21 cellular contexts compared by ENCODE assay signal in genomic region chr10:110162749-110163148, GRCh38. TPM values are rescaled to one million over a fixed set of nuclear protein-coding genes. Genes with fewer than 3 reads are reported as not detected.
DNase-seq lines count a peak whose midpoint lies in the region; ATAC-seq and TF ChIP-seq lines count a peak whose summit lies in the region.
"Had no signal": no experiment of that assay in that cellular context is flagged by ENCODE, and none has a peak within 500 bp of the region (broad histone marks: within the 10 kb centered on the region; RNA-seq: fewer than 3 reads in every experiment).

No MANE protein-coding gene starts in this region.

- no peak overlapping the region for H2AFZ ChIP-seq in H9 (ENCODE audit: low read length)

- no peak overlapping the region for H4K91ac ChIP-seq in H9 (ENCODE audit: insufficient read length, low read depth, low read length)

- no peak overlapping the region for H2AK5ac ChIP-seq in H9 (ENCODE audit: insufficient read length, low read length)

- H4K20me1 ChIP-seq in BLaER1 treated with 17β-estradiol and CSF1 and Interleukin-3, amounts not matched to agents 10 nM and 100 nM: peaks cover 0 to 15% (median 4%) of the 10 kb centered on the region in 11 experiments; a peak in 14 of 22 replicates
- H4K20me1 ChIP-seq in H9 (ENCODE audit: control insufficient read depth, insufficient read depth, insufficient read length): peaks cover 2% of the 10 kb centered on the region

- no peak overlapping the region for H2BK15ac ChIP-seq in H9 (ENCODE audit: low read depth, low read length)

- no peak overlapping the region for H2BK20ac ChIP-seq in H9 (ENCODE audit: low read depth, low read length, poor library complexity, severe bottlenecking)

- TF ChIP-seq CTCF in H9 (conservative IDR thresholded peaks at IDR 0.05) (peak; percentile 36; the same call in 2 of the 3 replicates), RWPE2 (IDR thresholded peaks at IDR 0.05; ENCODE audit: poor library complexity, severe bottlenecking) (peak; percentile 9), tibial nerve (IDR thresholded peaks at IDR 0.05) (no peak)

- H3K56ac ChIP-seq in H9 (ENCODE audit: insufficient read length, low read depth, low read length): no peak overlapping the region

- TF ChIP-seq EP300 in tibial nerve (IDR thresholded peaks at IDR 0.05): no peak

- no peak overlapping the region for H3K4ac ChIP-seq in H9 (ENCODE audit: low read depth, low read length)

- H3K14ac ChIP-seq in H9 (ENCODE audit: insufficient read depth, low read length): no peak overlapping the region

- no peak overlapping the region for H2BK120ac ChIP-seq in H9 (ENCODE audit: low read depth, low read length, poor library complexity, severe bottlenecking)

- DNase-seq in H9 (peak; percentile 36), RWPE2 (ENCODE audit: low spot score) (no peak), left colon (peak; percentile 31 to 69), tibial nerve (ENCODE audit: low spot score in 2 of 2) (no peak), globus pallidus (ENCODE audit: low spot score) (no peak)
- no peak for DNase-seq in stimulated activated CD4-positive, alpha-beta T cell treated with anti-CD3 and anti-CD28 coated beads, Interleukin-1b, Interleukin-23, amount 100 ng/mL, for 48 hours
- DNase-seq in effector CD8-positive, alpha-beta T cell (lab: John Stamatoyannopoulos, UW): no peak
- DNase-seq: activated CD4-positive, alpha-beta T cell treated with anti-CD3 and anti-CD28 coated beads for 36 hours; activated naive CD8-positive, alpha-beta T cell treated with anti-CD3 and anti-CD28 coated beads, Interleukin-2, amount 50 U/mL, for 24 hours; activated T-cell treated with anti-CD3 and anti-CD28 coated beads, Interleukin-2, amount 50 U/mL, for 1 hour; foreskin melanocyte; GOT3; NCI-H510A; nephron progenitor cell; right cardiac atrium; stimulated activated CD4-positive, alpha-beta T cell treated with anti-CD3 and anti-CD28 coated beads, Interleukin-4, amount 100 ng/mL, for 4 hours; T-helper 17 cell had no signal

- H2BK5ac ChIP-seq in H9 (ENCODE audit: insufficient read length, low read length): no peak overlapping the region

- H4K8ac ChIP-seq in H9 (replicated peaks; ENCODE audit: insufficient read length, low read depth, low read length): no peak overlapping the region

- peaks cover 12 to 29% (median 15%) of the 10 kb centered on the region in 10 experiments for H3K4me1 ChIP-seq in BLaER1 treated with 17β-estradiol and CSF1 and Interleukin-3, amounts not matched to agents 10 nM and 100 nM
- peaks cover 2% of the 10 kb centered on the region; the same call in 1 of the 2 replicates for H3K4me1 ChIP-seq in H9 (ENCODE audit: insufficient read depth, low read length)
- no peaks in the 10 kb centered on the region for H3K4me1 ChIP-seq in RWPE2 (ENCODE audit: insufficient read depth, poor library complexity, severe bottlenecking)
- H3K4me1 ChIP-seq in tibial nerve: peaks cover 0 to 3% (median 0%) of the 10 kb centered on the region in 4 donors

- H3K27ac Mint-ChIP-seq in H9: no peak overlapping the region; a peak in 1 of 7 replicates
- H3K27ac Mint-ChIP-seq: activated CD4-positive, alpha-beta T cell treated with anti-CD3 and anti-CD28 coated beads for 36 hours; activated naive CD8-positive, alpha-beta T cell treated with anti-CD3 and anti-CD28 coated beads, Interleukin-2, amount 50 U/mL, for 24 hours; IgD-negative memory B cell; nephron progenitor cell; T-helper 17 cell; type B pancreatic cell had no signal

- H3K9me3 ChIP-seq in BLaER1 treated with 17β-estradiol and CSF1 and Interleukin-3, amounts not matched to agents 10 nM and 100 nM (replicated peaks in 1 of 11): peaks cover 0 to 5% (median 0%) of the 10 kb centered on the region in 11 experiments; a peak in 1 of 22 replicates
- H3K9me3 ChIP-seq in H9 (ENCODE audit: control insufficient read depth, low read depth, low read length): no peaks in the 10 kb centered on the region
- H3K9me3 ChIP-seq in RWPE2 (ENCODE audit: severe bottlenecking): no peaks in the 10 kb centered on the region
- H3K9me3 ChIP-seq in tibial nerve: no peaks in the 10 kb centered on the region
- H3K9me3 ChIP-seq: Peyer's patch had no signal

- H3K23ac ChIP-seq in H9 (ENCODE audit: insufficient read length, low read depth, low read length): no peak overlapping the region

- H3K23me2 ChIP-seq in H9 (ENCODE audit: insufficient read length, low read depth, low read length, poor library complexity, severe bottlenecking): no peaks in the 10 kb centered on the region

- peaks cover 24 to 32% of the 10 kb centered on the region in 2 experiments for H3K4me1 Mint-ChIP-seq in H9
- H3K4me1 Mint-ChIP-seq: IgD-negative memory B cell had no signal

- peaks cover 0 to 5% of the 10 kb centered on the region in 2 experiments; a peak in 2 of 5 replicates for H3K9me3 Mint-ChIP-seq in H9
- H3K9me3 Mint-ChIP-seq: activated naive CD8-positive, alpha-beta T cell treated with anti-CD3 and anti-CD28 coated beads, Interleukin-2, amount 50 U/mL, for 24 hours; nephron progenitor cell; type B pancreatic cell had no signal

- H3T11ph ChIP-seq in H9 (ENCODE audit: low read length): no peak overlapping the region

- H3K79me2 ChIP-seq in H9 (ENCODE audit: insufficient read depth, low read length): no peaks in the 10 kb centered on the region

- no peaks in the 10 kb centered on the region for H3K36me3 ChIP-seq in BLaER1 treated with 17β-estradiol and CSF1 and Interleukin-3, amounts not matched to agents 10 nM and 100 nM
- H3K36me3 ChIP-seq in RWPE2 (ENCODE audit: low read depth): no peaks in the 10 kb centered on the region
- H3K36me3 ChIP-seq in tibial nerve: no peaks in the 10 kb centered on the region
- H3K36me3 ChIP-seq: Peyer's patch had no signal

- intact Hi-C loops in left colon (cut with DNase I, micrococcal nuclease): no loop called here

- H3K4me3 Mint-ChIP-seq in H9: no peak overlapping the region
- H3K4me3 Mint-ChIP-seq: activated CD4-positive, alpha-beta T cell treated with anti-CD3 and anti-CD28 coated beads for 36 hours; activated naive CD8-positive, alpha-beta T cell treated with anti-CD3 and anti-CD28 coated beads, Interleukin-2, amount 50 U/mL, for 24 hours; IgD-negative memory B cell; nephron progenitor cell; T-helper 17 cell; type B pancreatic cell had no signal

- no peak overlapping the region for H3K27ac ChIP-seq in BLaER1 treated with 17β-estradiol and CSF1 and Interleukin-3, amounts not matched to agents 10 nM and 100 nM
- H3K27ac ChIP-seq in H9 (ENCODE audit: insufficient read length, low read depth, low read length) (no peak overlapping the region), RWPE2 (ENCODE audit: poor library complexity, severe bottlenecking) (no peak overlapping the region), tibial nerve (no peak overlapping the region)
- H3K27ac ChIP-seq: Peyer's patch had no signal

- H3K79me1 ChIP-seq in H9 (ENCODE audit: insufficient read depth, low read depth, low read length, poor library complexity, severe bottlenecking): no peaks in the 10 kb centered on the region

- no peak overlapping the region for H4K5ac ChIP-seq in H9 (ENCODE audit: insufficient read length, low read depth, low read length)

- no peak overlapping the region for H3K4me3 ChIP-seq in BLaER1 treated with 17β-estradiol and CSF1 and Interleukin-3, amounts not matched to agents 10 nM and 100 nM
- no peak overlapping the region for H3K4me3 ChIP-seq in RWPE2 (ENCODE audit: severe bottlenecking)
- H3K4me3 ChIP-seq in tibial nerve: no peak overlapping the region
- H3K4me3 ChIP-seq: Peyer's patch had no signal

- H3K9ac ChIP-seq in BLaER1 treated with 17β-estradiol and CSF1 and Interleukin-3, amounts not matched to agents 10 nM and 100 nM: no peak overlapping the region
- H3K9ac ChIP-seq in H9 (ENCODE audit: extremely low read depth, insufficient read length, low read length): no peak overlapping the region

- H3K4me2 ChIP-seq in BLaER1 treated with 17β-estradiol and CSF1 and Interleukin-3, amounts not matched to agents 10 nM and 100 nM: peak overlapping the region; percentile 32 to 86 (median 62)
- no peak overlapping the region for H3K4me2 ChIP-seq in H9 (ENCODE audit: insufficient read depth, insufficient read length, low read length)

- no peak overlapping the region for H2BK12ac ChIP-seq in H9 (ENCODE audit: insufficient read length, low read depth, low read length)

- no peak for TF ChIP-seq POLR2A in tibial nerve (IDR thresholded peaks at IDR 0.05)

- ATAC-seq in RWPE2 (ENCODE audit: low read depth) (no peak), left colon (peak; percentile 81)
- ATAC-seq: activated CD4-positive, alpha-beta T cell treated with anti-CD3 and anti-CD28 coated beads for 36 hours; activated naive CD8-positive, alpha-beta T cell treated with anti-CD3 and anti-CD28 coated beads, Interleukin-2, amount 50 U/mL, for 24 hours; right cardiac atrium; T-helper 17 cell had no signal

- WGBS in H9 (ENCODE audit: extremely low coverage, insufficient read length, low lambda C conversion rate): no CpG with 5 or more reads among the region's 6 CpGs
- WGBS in tibial nerve, 2 donors: 41 to 43% methylated on average over 6 of the region's 6 CpGs

- peaks cover 99% of the 10 kb centered on the region for H3K27me3 Mint-ChIP-seq in H9 (ENCODE audit: low read depth)

- peaks cover 38 to 73% (median 52%) of the 10 kb centered on the region in 11 experiments for H3K27me3 ChIP-seq in BLaER1 treated with 17β-estradiol and CSF1 and Interleukin-3, amounts not matched to agents 10 nM and 100 nM
- H3K27me3 ChIP-seq in H9 (ENCODE audit: insufficient read depth, low read length): peaks cover 38% of the 10 kb centered on the region
- H3K27me3 ChIP-seq in RWPE2 (ENCODE audit: insufficient read depth, poor library complexity, severe bottlenecking): no peaks in the 10 kb centered on the region
- peaks cover 0 to 33% of the 10 kb centered on the region in 2 donors for H3K27me3 ChIP-seq in tibial nerve
- H3K27me3 ChIP-seq: Peyer's patch had no signal

- H3K18ac ChIP-seq in H9 (ENCODE audit: insufficient read length, low read depth, low read length): no peak overlapping the region

- H3K36me3 Mint-ChIP-seq in H9 (ENCODE audit: insufficient read depth in 1 of 3, low read depth in 3 of 3): no peaks in the 10 kb centered on the region; a peak in 2 of 7 replicates
- H3K36me3 Mint-ChIP-seq: IgD-negative memory B cell, type B pancreatic cell had no signal

RNA-seq across cellular contexts. Expression of gene MXI1, which starts 44.7 kb away (rescaled TPM):
- total RNA-seq in H9 (2021) (5.6 TPM in 2 replicates), left colon (100 to 1,000 TPM; 134 to 154 TPM), tibial nerve (100 to 1,000 TPM; 103 to 131 (median 123) TPM)

Comparison
In these comparisons a context has a peak if more than half of its experiments do, and no peak if none do; other contexts are left out.
1. DNase-seq: peak in H9 (single experiment) and left colon (2 of 2); none in RWPE2 (single experiment), tibial nerve (0 of 2), globus pallidus (single experiment), stimulated activated CD4-positive, alpha-beta T cell treated with anti-CD3 and anti-CD28 coated beads, Interleukin-1b, Interleukin-23, amount 100 ng/mL, for 48 hours (single experiment) and effector CD8-positive, alpha-beta T cell (single experiment).
2. CTCF ChIP-seq: peak in H9 (single experiment) and RWPE2 (single experiment); none in tibial nerve (0 of 5).
3. RNA of gene MXI1, which starts 44.7 kb away (total RNA-seq): 134 to 154 TPM in left colon and 103 to 131 TPM in tibial nerve; 5.6 TPM in H9; every median in the first group is over 10 times any median in the second.